Comparison of ENCODE assay signal across 9 cellular contexts in genomic region chr11:19742595-19743292, GRCh38. TPM values are rescaled to one million over a fixed set of nuclear protein-coding genes. Genes with fewer than 3 reads are reported as not detected.
DNase-seq lines count a peak whose midpoint lies in the region; ATAC-seq and TF ChIP-seq lines count a peak whose summit lies in the region.
"Had no signal": no experiment of that assay in that cellular context is flagged by ENCODE, and none has a peak within 500 bp of the region (broad histone marks: within the 10 kb centered on the region; RNA-seq: fewer than 3 reads in every experiment).

No MANE protein-coding gene starts in this region.

- POLR2A ChIA-PET in CD8-positive, alpha-beta T cell (lab: Charles Lee) = no interaction called here
- POLR2A ChIA-PET in RWPE1 (lab: Yijun Ruan, JAX; ENCODE audit: low non-redundant PET) = no interaction called here

- intact Hi-C loops in CD8-positive, alpha-beta T cell (cut with DNase I, micrococcal nuclease) = loop anchor here (1.0 to 10.0 kb wide), 3 partner anchors 178 to 668 kb away; no protein-coding TSS in a partner anchor

- no peak for TF ChIP-seq POLR2A in upper lobe of left lung (IDR thresholded peaks at IDR 0.05)

- no peaks in the 10 kb centered on the region for H3K36me3 Mint-ChIP-seq in CD8-positive, alpha-beta T cell

- in situ Hi-C loops in KBM-7 (cut with MboI; ENCODE audit: low pct_unique_long_range_greater_than_20kb, low sequenced_read_pairs) = loop anchor here (25.0 kb wide), 1 partner anchor 180 kb away; no protein-coding TSS in a partner anchor

- no peaks in the 10 kb centered on the region for H3K79me2 ChIP-seq in parathyroid adenoma

- no peak overlapping the region for H2AFZ ChIP-seq in parathyroid adenoma

- H3K27me3 ChIP-seq in CD8-positive, alpha-beta T cell (ENCODE audit: insufficient read depth, low read length) = no peaks in the 10 kb centered on the region
- H3K27me3 ChIP-seq in parathyroid adenoma (ENCODE audit: control insufficient read depth, insufficient read depth, low read length) = no peaks in the 10 kb centered on the region
- H3K27me3 ChIP-seq in upper lobe of left lung = no peaks in the 10 kb centered on the region

- no peak overlapping the region for H3K4me3 ChIP-seq in CD8-positive, alpha-beta T cell (ENCODE audit: low read depth, low read length)
- H3K4me3 ChIP-seq in parathyroid adenoma (ENCODE audit: low read depth, low read length) (no peak overlapping the region), upper lobe of left lung (no peak overlapping the region)
- H3K4me3 ChIP-seq: SK-N-MC had no signal

- no peak overlapping the region for H3K9ac ChIP-seq in parathyroid adenoma

- H3K36me3 ChIP-seq in CD8-positive, alpha-beta T cell (ENCODE audit: insufficient read depth, low read length) = no peaks in the 10 kb centered on the region
- H3K36me3 ChIP-seq in parathyroid adenoma (ENCODE audit: control insufficient read depth, insufficient read depth, low read length) = no peaks in the 10 kb centered on the region
- H3K36me3 ChIP-seq in upper lobe of left lung = no peaks in the 10 kb centered on the region

- H3K9me3 ChIP-seq in CD8-positive, alpha-beta T cell (ENCODE audit: low read length) = no peaks in the 10 kb centered on the region
- H3K9me3 ChIP-seq in parathyroid adenoma (ENCODE audit: control insufficient read depth, low read length) (no peaks in the 10 kb centered on the region), upper lobe of left lung (no peaks in the 10 kb centered on the region)

- H3K27ac Mint-ChIP-seq in CD8-positive, alpha-beta T cell = no peak overlapping the region

- CTCF ChIA-PET in CD8-positive, alpha-beta T cell (lab: Charles Lee) = interaction anchor here (0.6 to 2.9 kb wide), 26 partner anchors 9 to 190 kb away, joined by 3 to 77 read pairs (median 3); no protein-coding TSS in a partner anchor
- CTCF ChIA-PET in RWPE1 (lab: Yijun Ruan, JAX) = interaction anchor here (0.6 to 2.4 kb wide), 18 partner anchors 13 to 672 kb away, joined by 3 to 40 read pairs (median 4); no protein-coding TSS in a partner anchor

- H3K4me3 Mint-ChIP-seq in CD8-positive, alpha-beta T cell = no peak overlapping the region

- peak; percentile 68 for TF ChIP-seq CTCF in CD8-positive, alpha-beta T cell (IDR thresholded peaks at IDR 0.05)
- peak; percentile 83 for TF ChIP-seq CTCF in RWPE1 (conservative IDR thresholded peaks at IDR 0.05; ENCODE audit: low read depth)
- peak; percentile 72 for TF ChIP-seq CTCF in parathyroid adenoma (IDR thresholded peaks at IDR 0.05)
- TF ChIP-seq CTCF in upper lobe of left lung (IDR thresholded peaks at IDR 0.05) = peak; percentile 75 to 96 (median 90)

- no peak for TF ChIP-seq EP300 in upper lobe of left lung (IDR thresholded peaks at IDR 0.05)

- no peaks in the 10 kb centered on the region for H3K4me1 ChIP-seq in CD8-positive, alpha-beta T cell (ENCODE audit: insufficient read depth, low read length)
- H3K4me1 ChIP-seq in parathyroid adenoma = no peaks in the 10 kb centered on the region
- peaks cover 3 to 9% (median 7%) of the 10 kb centered on the region in 4 donors for H3K4me1 ChIP-seq in upper lobe of left lung

- no peak overlapping the region for H3K4me2 ChIP-seq in parathyroid adenoma (ENCODE audit: low read length)

- no peaks in the 10 kb centered on the region for H3K4me1 Mint-ChIP-seq in CD8-positive, alpha-beta T cell (ENCODE audit: low read depth)

- H3K27me3 Mint-ChIP-seq in CD8-positive, alpha-beta T cell (ENCODE audit: low read depth) = peaks cover 5% of the 10 kb centered on the region

- peak; percentile 34 to 81 (median 60) for DNase-seq in CD8-positive, alpha-beta T cell
- DNase-seq in KBM-7 (peak; percentile 66), RWPE1 (ENCODE audit: low spot score) (peak; percentile 53), globus pallidus (ENCODE audit: low spot score) (peak; percentile 83), upper lobe of left lung (peak in 1 of 2 donors; percentile 85)
- DNase-seq in activated effector memory CD4-positive, alpha-beta T cell treated with Interleukin-2 at 50 U/mL for 16 hours = peak; percentile 59

- H3K9me3 Mint-ChIP-seq in CD8-positive, alpha-beta T cell = no peaks in the 10 kb centered on the region

- WGBS in upper lobe of left lung, 2 donors = 40 to 41% methylated on average over 2 of the region's 2 CpGs

- no peak overlapping the region for H3K27ac ChIP-seq in CD8-positive, alpha-beta T cell (ENCODE audit: low read depth, low read length)
- no peak overlapping the region for H3K27ac ChIP-seq in RWPE1
- H3K27ac ChIP-seq in parathyroid adenoma = no peak overlapping the region
- no peak overlapping the region for H3K27ac ChIP-seq in upper lobe of left lung
- H3K27ac ChIP-seq: SK-N-MC had no signal

- ATAC-seq in CD8-positive, alpha-beta T cell = peak; percentile 69
- ATAC-seq in GM19438 (IDR thresholded peaks at IDR 0.05; ENCODE audit: low read depth, unreplicated experiment) = peak; percentile 92
- ATAC-seq in upper lobe of left lung (ENCODE audit: low FRiP score in 2 of 2) = peak; percentile 82 to 89

RNA-seq across cellular contexts. Expression of gene NAV2, which starts 30.1 kb away (rescaled TPM):
- total RNA-seq in CD8-positive, alpha-beta T cell = 1 to 10 TPM in 1 of 2 experiments, under 1 TPM in 1; 0.39 to 1.3 TPM
- total RNA-seq in upper lobe of left lung = 10 to 100 TPM; 40.5 to 61.4 (median 52.3) TPM

Comparison
In these comparisons a context has a peak if more than half of its experiments do, and no peak if none do; other contexts are left out.
1. RNA of gene NAV2, which starts 30.1 kb away (total RNA-seq): 40.5 to 61.4 TPM in upper lobe of left lung; 0.39 to 1.3 TPM in CD8-positive, alpha-beta T cell; every median in the first group is over 10 times any median in the second.
2. Peak in every context shown above with its lines, with median percentiles within 50 percentile points of each other: ATAC-seq and CTCF ChIP-seq.